ENCODE assay signal across 1 cellular context in the genomic region with DNA sequence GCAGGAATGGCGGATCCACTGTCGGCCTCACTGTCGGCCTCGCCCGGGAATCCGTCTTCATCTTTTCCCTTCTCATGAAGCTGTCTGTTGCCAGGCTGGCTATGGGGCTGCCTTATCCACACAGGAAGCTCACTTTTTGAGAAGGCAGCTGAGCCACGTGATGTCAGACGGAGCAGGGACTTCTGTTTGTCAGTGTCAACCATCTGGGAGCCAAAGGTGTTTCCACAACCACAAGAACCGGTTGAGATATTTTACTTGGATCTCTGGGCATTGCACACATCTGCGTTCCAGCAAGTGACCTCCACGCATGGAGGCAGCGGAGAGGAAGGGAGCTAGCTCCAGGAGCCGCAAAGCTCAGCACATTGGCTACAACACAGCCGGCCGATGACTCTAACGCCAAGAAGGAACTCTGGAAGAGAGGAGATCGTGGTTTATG.
TF ChIP-seq lines count a peak whose summit lies in the region.

No MANE protein-coding gene starts in this region.

TF ChIP-seq in H1, 55 proteins besides CTCF, POLR2A, EP300 and RAD21:
- no peak for TF ChIP-seq KDM1A (IDR thresholded peaks at IDR 0.05; ENCODE audit: borderline replicate concordance, low read length)
- TF ChIP-seq NRF1 (IDR thresholded peaks at IDR 0.05; ENCODE audit: low read depth, low read length) = no peak
- TF ChIP-seq BRCA1 (IDR thresholded peaks at IDR 0.05; ENCODE audit: low read depth, low read length) = no peak
- TF ChIP-seq RXRA (IDR thresholded peaks at IDR 0.05; ENCODE audit: insufficient read depth, low read depth, low read length) = no peak
- no peak for TF ChIP-seq SP2 (IDR thresholded peaks at IDR 0.05; ENCODE audit: low read length)
- no peak for TF ChIP-seq HDAC2 (IDR thresholded peaks at IDR 0.05; ENCODE audit: borderline replicate concordance in 1 of 2, low read depth in 2 of 2, low read length in 2 of 2)
- no peak for TF ChIP-seq SP1 (IDR thresholded peaks at IDR 0.05; ENCODE audit: low read depth, low read length)
- TF ChIP-seq, protein P1, sequence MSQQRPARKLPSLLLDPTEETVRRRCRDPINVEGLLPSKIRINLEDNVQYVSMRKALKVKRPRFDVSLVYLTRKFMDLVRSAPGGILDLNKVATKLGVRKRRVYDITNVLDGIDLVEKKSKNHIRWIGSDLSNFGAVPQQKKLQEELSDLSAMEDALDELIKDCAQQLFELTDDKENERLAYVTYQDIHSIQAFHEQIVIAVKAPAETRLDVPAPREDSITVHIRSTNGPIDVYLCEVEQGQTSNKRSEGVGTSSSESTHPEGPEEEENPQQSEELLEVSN (IDR thresholded peaks at IDR 0.05) = no peak
- TF ChIP-seq CTBP2 (IDR thresholded peaks at IDR 0.05; ENCODE audit: borderline replicate concordance, insufficient read depth, insufficient read length, low read length) = no peak
- no peak for TF ChIP-seq MAFK (IDR thresholded peaks at IDR 0.05; ENCODE audit: low read depth, low read length)
- no peak for TF ChIP-seq KDM5A (IDR thresholded peaks at IDR 0.05; ENCODE audit: low read length)
- no peak for TF ChIP-seq SP4 (IDR thresholded peaks at IDR 0.05; ENCODE audit: low read length)
TF ChIP-seq in H1: peak in this region for 0.
